In genomic region chr10:25175527-25176420, GRCh38 we compare ENCODE assay signal across 11 cellular contexts. TPM values are rescaled to one million over a fixed set of nuclear protein-coding genes. Genes with fewer than 3 reads are reported as not detected.
DNase-seq lines count a peak whose midpoint lies in the region; ATAC-seq and TF ChIP-seq lines count a peak whose summit lies in the region.
"Had no signal": no experiment of that assay in that cellular context is flagged by ENCODE, and none has a peak within 500 bp of the region (broad histone marks: within the 10 kb centered on the region; RNA-seq: fewer than 3 reads in every experiment).

No MANE protein-coding gene starts in this region.

- H3K27me3 Mint-ChIP-seq in nephron progenitor cell (ENCODE audit: low read depth, poor library complexity): peaks cover 73% of the 10 kb centered on the region
- peaks cover 50 to 63% (median 55%) of the 10 kb centered on the region in 5 donors for H3K27me3 Mint-ChIP-seq in naive thymus-derived CD4-positive, alpha-beta T cell

- no peaks in the 10 kb centered on the region for H3K9me3 Mint-ChIP-seq in nephron progenitor cell
- peaks cover 0 to 37% (median 9%) of the 10 kb centered on the region in 11 donors for H3K9me3 Mint-ChIP-seq in naive thymus-derived CD4-positive, alpha-beta T cell

- no peak overlapping the region for H3K27ac ChIP-seq in naive thymus-derived CD4-positive, alpha-beta T cell (ENCODE audit: low read depth, low read length)
- H3K27ac ChIP-seq: brain microvascular endothelial cell had no signal

- no peaks in the 10 kb centered on the region for H3K9me3 ChIP-seq in naive thymus-derived CD4-positive, alpha-beta T cell (ENCODE audit: control insufficient read depth in 2 of 3, low read length in 3 of 3)

- peaks cover 12% of the 10 kb centered on the region for H3K4me1 Mint-ChIP-seq in nephron progenitor cell
- H3K4me1 Mint-ChIP-seq in naive thymus-derived CD4-positive, alpha-beta T cell: peaks cover 0 to 18% (median 5%) of the 10 kb centered on the region in 7 donors

- H3K4me1 ChIP-seq in naive thymus-derived CD4-positive, alpha-beta T cell (ENCODE audit: control insufficient read depth in 2 of 2, insufficient read depth in 2 of 2, low read length in 2 of 2): no peaks in the 10 kb centered on the region

- in situ Hi-C loops in GM13977 (cut with MboI; ENCODE audit: low pct_unique_long_range_greater_than_20kb, low sequenced_read_pairs, unreplicated experiment): no loop called here

- no peaks in the 10 kb centered on the region for H3K36me3 Mint-ChIP-seq in nephron progenitor cell (ENCODE audit: low read depth)
- peaks cover 0 to 8% (median 4%) of the 10 kb centered on the region in 5 donors for H3K36me3 Mint-ChIP-seq in naive thymus-derived CD4-positive, alpha-beta T cell

- DNase-seq in D341Med (ENCODE audit: low spot score) (peak; percentile 42), LNCaP clone FGC (ENCODE audit: low read depth) (peak; percentile 75), ecto neural progenitor cell (ENCODE audit: low spot score) (peak; percentile 73), nephron progenitor cell (peak; percentile 61), GM13977 (ENCODE audit: low spot score) (no peak), SHP77 treated with DMSO at 0.1 percent for 48 hours (lab: John Stamatoyannopoulos, UW) (no peak)
- DNase-seq in naive thymus-derived CD4-positive, alpha-beta T cell: no peak
- no peak for DNase-seq in stimulated activated CD4-positive, alpha-beta T cell treated with anti-CD3 and anti-CD28 coated beads, Interleukin-4, amount 100 ng/mL, for 1 hour
- DNase-seq: brain microvascular endothelial cell had no signal

- no peak for ATAC-seq in naive thymus-derived CD4-positive, alpha-beta T cell

- peaks cover 0 to 16% of the 10 kb centered on the region in 2 donors for H3K27me3 ChIP-seq in naive thymus-derived CD4-positive, alpha-beta T cell (ENCODE audit: control insufficient read depth in 2 of 2, insufficient read depth in 2 of 2, low read length in 2 of 2)

- CTCF ChIA-PET in naive thymus-derived CD4-positive, alpha-beta T cell (lab: Charles Lee): no interaction called here

- peak overlapping the region; percentile 82 for H3K4me3 ChIP-seq in LNCaP clone FGC (ENCODE audit: low read depth, low read length)
- H3K4me3 ChIP-seq in naive thymus-derived CD4-positive, alpha-beta T cell (ENCODE audit: low read length): no peak overlapping the region

- H3K4me3 Mint-ChIP-seq in nephron progenitor cell: peak overlapping the region; percentile 88
- H3K4me3 Mint-ChIP-seq in naive thymus-derived CD4-positive, alpha-beta T cell: peak overlapping the region in 4 of 10 donors; percentile 8 to 66 (median 46)

- TF ChIP-seq CTCF in LNCaP clone FGC (IDR thresholded peaks at IDR 0.05; ENCODE audit: control insufficient read depth, extremely low read depth, insufficient read depth) (peak; percentile 23; the same call in 1 of the 2 replicates), nephron progenitor cell (IDR thresholded peaks at IDR 0.05) (no peak), GM13977 (IDR thresholded peaks at IDR 0.05; ENCODE audit: extremely low read depth, insufficient read depth, missing control alignments) (no peak)

- no peaks in the 10 kb centered on the region for H3K36me3 ChIP-seq in naive thymus-derived CD4-positive, alpha-beta T cell (ENCODE audit: control insufficient read depth in 2 of 3, insufficient read depth in 3 of 3, low read length in 3 of 3)
- H3K36me3 ChIP-seq: brain microvascular endothelial cell had no signal

- H3K27ac Mint-ChIP-seq in nephron progenitor cell: no peak overlapping the region
- no peak overlapping the region for H3K27ac Mint-ChIP-seq in naive thymus-derived CD4-positive, alpha-beta T cell

- intact Hi-C loops in naive thymus-derived CD4-positive, alpha-beta T cell (cut with micrococcal nuclease): no loop called here

- POLR2A ChIA-PET in naive thymus-derived CD4-positive, alpha-beta T cell (lab: Charles Lee): no interaction called here

RNA-seq across cellular contexts. Expression of gene GPR158, which starts 1.0 kb away (rescaled TPM):
- total RNA-seq in naive thymus-derived CD4-positive, alpha-beta T cell: not detected
- not detected for polyA plus RNA-seq in naive thymus-derived CD4-positive, alpha-beta T cell
- total RNA-seq: T-helper 2 cell treated with Interferon-gamma antibody and Interleukin-4, amounts not matched to agents 100 ng/mL and 5 ng/mL, for 36 hours had no signal
- polyA plus RNA-seq: keratinocyte had no signal

Comparison
In these comparisons a context has a peak if more than half of its experiments do, and no peak if none do; other contexts are left out.
1. DNase-seq: peak in D341Med (single experiment), LNCaP clone FGC (single experiment), ecto neural progenitor cell (single experiment) and nephron progenitor cell (single experiment); none in naive thymus-derived CD4-positive, alpha-beta T cell (0 of 9), GM13977 (single experiment), SHP77 treated with DMSO at 0.1 percent for 48 hours (single experiment) and stimulated activated CD4-positive, alpha-beta T cell treated with anti-CD3 and anti-CD28 coated beads, Interleukin-4, amount 100 ng/mL, for 1 hour (single experiment).